ENCODE assay signal across 8 cellular contexts in genomic region chrX:154412468-154412867, GRCh38. TPM values are rescaled to one million over a fixed set of nuclear protein-coding genes. Genes with fewer than 3 reads are reported as not detected.
DNase-seq lines count a peak whose midpoint lies in the region; ATAC-seq and TF ChIP-seq lines count a peak whose summit lies in the region.

No MANE protein-coding gene starts in this region.

- peaks cover 6% of the 10 kb centered on the region for H4K20me1 ChIP-seq in osteoblast (ENCODE audit: insufficient read depth, low read length)

- no peak overlapping the region for H2AFZ ChIP-seq in osteoblast (ENCODE audit: low read length)

- no peak for TF ChIP-seq POLR2A in Peyer's patch (IDR thresholded peaks at IDR 0.05)

- TF ChIP-seq CTCF in GM12865 (IDR thresholded peaks at IDR 0.05; ENCODE audit: insufficient read depth, low read depth, low read length, missing control alignments) (no peak), Peyer's patch (IDR thresholded peaks at IDR 0.05) (no peak), epithelial cell of esophagus (IDR thresholded peaks at IDR 0.05; ENCODE audit: insufficient read depth, low read depth, low read length, missing control alignments) (no peak), osteoblast (IDR thresholded peaks at IDR 0.05; ENCODE audit: extremely low read depth, low read depth, low read length) (no peak)

- H3K27me3 ChIP-seq in Peyer's patch (no peaks in the 10 kb centered on the region), osteoblast (ENCODE audit: insufficient read depth, low read length) (no peaks in the 10 kb centered on the region)

- DNase-seq in GM12865 (ENCODE audit: low read depth) (peak; percentile 48), Peyer's patch (peak in 2 of 3 donors; percentile 58 to 69), epithelial cell of esophagus (ENCODE audit: low read depth) (peak; percentile 20), osteoblast (ENCODE audit: insufficient read length, low spot score, missing footprints) (no peak), HuH-7.5 (ENCODE audit: low spot score) (no peak), NCI-H345 treated with DMSO at 0.1 percent for 48 hours (lab: John Stamatoyannopoulos, UW; ENCODE audit: unreplicated experiment) (no peak), NCI-H510A (lab: John Stamatoyannopoulos, UW) (no peak)

- H3K9me3 ChIP-seq in Peyer's patch (no peaks in the 10 kb centered on the region), osteoblast (ENCODE audit: low read depth, low read length) (no peaks in the 10 kb centered on the region)

- peaks cover 20% of the 10 kb centered on the region for H3K79me2 ChIP-seq in osteoblast (ENCODE audit: insufficient read depth, low read length)

- peak overlapping the region; percentile 80 for H3K4me2 ChIP-seq in osteoblast (ENCODE audit: insufficient read depth, low read length)

- H3K4me1 ChIP-seq in Peyer's patch, result no peaks in the 10 kb centered on the region
- H3K4me1 ChIP-seq in osteoblast (ENCODE audit: insufficient read depth, low read length), result peaks cover 13% of the 10 kb centered on the region

- H3K27ac ChIP-seq in Peyer's patch (peak overlapping the region; percentile 89 to 98 (median 92)), osteoblast (ENCODE audit: low read depth, low read length) (peak overlapping the region; percentile 37)

- H3K4me3 ChIP-seq in GM12865 (ENCODE audit: low read depth, low read length) (peak overlapping the region; percentile 54), Peyer's patch (peak overlapping the region; percentile 60 to 93 (median 74)), epithelial cell of esophagus (ENCODE audit: low read length) (peak overlapping the region; percentile 51), osteoblast (ENCODE audit: insufficient read depth, low read length) (peak overlapping the region; percentile 76)

- H3K36me3 ChIP-seq in Peyer's patch (no peaks in the 10 kb centered on the region), osteoblast (ENCODE audit: insufficient read depth, low read length) (no peaks in the 10 kb centered on the region)

- no peak for ATAC-seq in HG03469 (IDR thresholded peaks at IDR 0.05; ENCODE audit: unreplicated experiment)

RNA-seq across cellular contexts. Expression of gene TAFAZZIN, which starts 1.1 kb away (rescaled TPM):
- total RNA-seq in Peyer's patch (100 to 1,000 TPM; 105 to 147 (median 112) TPM), osteoblast (15.6 and 19.2 TPM in 2 replicates)

RNA-seq across cellular contexts. Expression of gene DNASE1L1, which starts 3.4 kb away (rescaled TPM):
- total RNA-seq in Peyer's patch (10 to 100 TPM; 23.9 to 41.2 (median 32.2) TPM), osteoblast (58.9 and 74.6 TPM in 2 replicates)

RNA-seq across cellular contexts. Expression of gene RPL10, which starts 14.3 kb away (rescaled TPM):
- total RNA-seq in Peyer's patch, result 1,000 to 10,000 TPM; 1,992 to 4,644 (median 2,626) TPM
- total RNA-seq in osteoblast, result 1,832 and 2,517 TPM in 2 replicates

RNA-seq across cellular contexts. Expression of gene ATP6AP1, which starts 16.0 kb away (rescaled TPM):
- total RNA-seq in Peyer's patch (10 to 100 TPM; 11.6 to 80.0 (median 54.9) TPM), osteoblast (59.2 and 61.9 TPM in 2 replicates)

RNA-seq across cellular contexts. Expression of gene GDI1, which starts 24.5 kb away (rescaled TPM):
- total RNA-seq in Peyer's patch (100 to 1,000 TPM in 2 of 4 donors, 10 to 100 TPM in 2; 65.2 to 278 (median 117) TPM), osteoblast (67.5 and 74.6 TPM in 2 replicates)

Comparison
In these comparisons a context has a peak if more than half of its experiments do, and no peak if none do; other contexts are left out.
1. DNase-seq: peak in GM12865 (single experiment), Peyer's patch (2 of 3) and epithelial cell of esophagus (single experiment); none in osteoblast (single experiment), HuH-7.5 (single experiment), NCI-H345 treated with DMSO at 0.1 percent for 48 hours (single experiment) and NCI-H510A (single experiment).
2. Peak in every context shown above with its lines, with median percentiles within 50 percentile points of each other: H3K4me3 ChIP-seq.